In the genomic region with DNA sequence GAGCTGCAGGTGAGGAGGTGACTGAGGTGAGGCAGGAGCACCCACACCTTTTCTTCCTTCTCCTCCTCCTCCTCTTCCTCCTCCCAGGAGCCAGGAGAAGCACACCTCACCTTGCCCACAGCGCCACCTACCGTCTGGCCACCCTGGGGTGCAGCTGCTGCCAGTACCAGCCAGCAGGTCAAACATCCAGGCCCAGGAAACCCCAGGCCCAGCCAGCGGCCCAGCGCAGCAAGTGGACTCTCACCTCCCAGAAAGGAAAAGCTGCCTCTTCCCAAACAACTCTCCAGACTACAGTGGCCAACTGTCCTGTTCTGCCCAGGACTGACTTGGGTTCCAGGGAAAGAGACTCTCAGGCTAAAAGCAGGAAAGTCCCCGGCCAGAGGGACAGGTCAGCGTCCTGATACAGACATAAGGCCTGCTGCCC, we compare ENCODE assay signal across 8 cellular contexts. TPM values are rescaled to one million over a fixed set of nuclear protein-coding genes. Genes with fewer than 3 reads are reported as not detected.
DNase-seq lines count a peak whose midpoint lies in the region; ATAC-seq and TF ChIP-seq lines count a peak whose summit lies in the region.

No MANE protein-coding gene starts in this region.

- H3K4me3 Mint-ChIP-seq in activated CD8-positive, alpha-beta T cell treated with anti-CD3 and anti-CD28 coated beads for 36 hours = no peak overlapping the region
- H3K4me3 Mint-ChIP-seq in neural crest cell (no peak overlapping the region), type B pancreatic cell (no peak overlapping the region)

- intact Hi-C loops in activated CD8-positive, alpha-beta T cell treated with anti-CD3 and anti-CD28 coated beads for 36 hours (cut with micrococcal nuclease) = loop anchor here (5.0 kb wide), 1 partner anchor 71 kb away; a partner anchor contains a TSS

- H3K27me3 Mint-ChIP-seq in activated CD8-positive, alpha-beta T cell treated with anti-CD3 and anti-CD28 coated beads for 36 hours = no peaks in the 10 kb centered on the region
- H3K27me3 Mint-ChIP-seq in neural crest cell (ENCODE audit: low read depth) (no peaks in the 10 kb centered on the region), type B pancreatic cell (no peaks in the 10 kb centered on the region)

- CTCF ChIA-PET in activated CD8-positive, alpha-beta T cell treated with anti-CD3 and anti-CD28 coated beads for 36 hours (lab: Charles Lee) = interaction anchor here (0.6 to 3.2 kb wide), 19 partner anchors 11 to 490 kb away, joined by 3 to 31 read pairs (median 4); a partner anchor contains a TSS

- no peaks in the 10 kb centered on the region for H3K9me3 Mint-ChIP-seq in activated CD8-positive, alpha-beta T cell treated with anti-CD3 and anti-CD28 coated beads for 36 hours
- H3K9me3 Mint-ChIP-seq in neural crest cell = no peaks in the 10 kb centered on the region
- H3K9me3 Mint-ChIP-seq in type B pancreatic cell = no peaks in the 10 kb centered on the region

- H3K27ac Mint-ChIP-seq in activated CD8-positive, alpha-beta T cell treated with anti-CD3 and anti-CD28 coated beads for 36 hours = no peak overlapping the region
- H3K27ac Mint-ChIP-seq in neural crest cell (ENCODE audit: unreplicated experiment) (no peak overlapping the region), type B pancreatic cell (no peak overlapping the region)

- no peak overlapping the region for H3K4me3 ChIP-seq in epithelial cell of proximal tubule (ENCODE audit: low read depth, low read length)

- H3K4me1 Mint-ChIP-seq in activated CD8-positive, alpha-beta T cell treated with anti-CD3 and anti-CD28 coated beads for 36 hours (ENCODE audit: low read depth) = no peaks in the 10 kb centered on the region
- H3K4me1 Mint-ChIP-seq in neural crest cell (peaks cover 8% of the 10 kb centered on the region), type B pancreatic cell (ENCODE audit: unreplicated experiment) (peaks cover 20% of the 10 kb centered on the region)

- no peaks in the 10 kb centered on the region for H3K36me3 Mint-ChIP-seq in activated CD8-positive, alpha-beta T cell treated with anti-CD3 and anti-CD28 coated beads for 36 hours (ENCODE audit: low read depth)
- H3K36me3 Mint-ChIP-seq in neural crest cell (ENCODE audit: low read depth) = no peaks in the 10 kb centered on the region
- no peaks in the 10 kb centered on the region for H3K36me3 Mint-ChIP-seq in type B pancreatic cell

- peak; percentile 65 for ATAC-seq in activated CD8-positive, alpha-beta T cell treated with anti-CD3 and anti-CD28 coated beads for 36 hours
- no peak for ATAC-seq in GM19035 (IDR thresholded peaks at IDR 0.05; ENCODE audit: unreplicated experiment)

- TF ChIP-seq CTCF in activated CD8-positive, alpha-beta T cell treated with anti-CD3 and anti-CD28 coated beads for 36 hours (IDR thresholded peaks at IDR 0.05) = peak; percentile 76
- TF ChIP-seq CTCF in epithelial cell of proximal tubule (conservative IDR thresholded peaks at IDR 0.05; ENCODE audit: low read depth, low read length) (peak; percentile 89), neural crest cell (conservative IDR thresholded peaks at IDR 0.05) (peak; percentile 72), type B pancreatic cell (conservative IDR thresholded peaks at IDR 0.05) (peak; percentile 78)

- POLR2A ChIA-PET in activated CD8-positive, alpha-beta T cell treated with anti-CD3 and anti-CD28 coated beads for 36 hours (lab: Charles Lee) = no interaction called here

- DNase-seq in NCI-H526 (lab: John Stamatoyannopoulos, UW) = peak; percentile 13 to 63
- DNase-seq in NCI-H526 treated with DMSO at 0.1 percent for 48 hours (lab: John Stamatoyannopoulos, UW) = no peak
- peak; percentile 33 for DNase-seq in NCI-H226
- peak; percentile 77 for DNase-seq in activated CD8-positive, alpha-beta T cell treated with anti-CD3 and anti-CD28 coated beads for 36 hours
- DNase-seq in epithelial cell of proximal tubule (ENCODE audit: low read depth) = no peak
- peak; percentile 67 for DNase-seq in neural crest cell (ENCODE audit: low read depth, low spot score)
- DNase-seq in type B pancreatic cell (ENCODE audit: extremely low spot score, unreplicated experiment) = peak; percentile 83

RNA-seq across cellular contexts. Expression of a gene that starts 22.7 kb away (rescaled TPM):
- 10 to 100 TPM; 51.7 to 53.2 TPM for total RNA-seq in activated CD8-positive, alpha-beta T cell treated with anti-CD3 and anti-CD28 coated beads for 36 hours
- 48.3 and 135 TPM in 2 replicates for total RNA-seq in epithelial cell of proximal tubule
- total RNA-seq in neural crest cell = 39.2 and 43.0 TPM in 2 replicates
- total RNA-seq in type B pancreatic cell (ENCODE audit: low replicate concordance) = 32.1 and 34.9 TPM in 2 replicates

Comparison
In these comparisons a context has a peak if more than half of its experiments do, and no peak if none do; other contexts are left out.
1. DNase-seq: peak in NCI-H526 (2 of 2), NCI-H226 (single experiment), activated CD8-positive, alpha-beta T cell treated with anti-CD3 and anti-CD28 coated beads for 36 hours (single experiment), neural crest cell (single experiment) and type B pancreatic cell (single experiment); none in NCI-H526 treated with DMSO at 0.1 percent for 48 hours (single experiment) and epithelial cell of proximal tubule (single experiment).
2. Peak in every context shown above with its lines, with median percentiles within 50 percentile points of each other: CTCF ChIP-seq.